16 cellular contexts compared by ENCODE assay signal in genomic region chr5:157066950-157067349, GRCh38. TPM values are rescaled to one million over a fixed set of nuclear protein-coding genes. Genes with fewer than 3 reads are reported as not detected.
DNase-seq lines count a peak whose midpoint lies in the region; ATAC-seq and TF ChIP-seq lines count a peak whose summit lies in the region.
"Had no signal": no experiment of that assay in that cellular context is flagged by ENCODE, and none has a peak within 500 bp of the region (broad histone marks: within the 10 kb centered on the region; RNA-seq: fewer than 3 reads in every experiment).

No MANE protein-coding gene starts in this region.

- H3K36me3 ChIP-seq in CD8-positive, alpha-beta memory T cell (ENCODE audit: insufficient read depth, low read length) = no peaks in the 10 kb centered on the region
- H3K36me3 ChIP-seq in hepatocyte (replicated peaks; ENCODE audit: insufficient read depth, low read depth) = no peaks in the 10 kb centered on the region
- H3K36me3 ChIP-seq: BE2C had no signal

- H3K9me3 Mint-ChIP-seq in CD8-positive, alpha-beta memory T cell = no peaks in the 10 kb centered on the region
- H3K9me3 Mint-ChIP-seq: CD8-positive, alpha-beta T cell had no signal

- no peaks in the 10 kb centered on the region for H3K4me1 Mint-ChIP-seq in CD8-positive, alpha-beta memory T cell

- 50% methylated on average over 2 of the region's 2 CpGs for WGBS in hepatocyte (ENCODE audit: low lambda C conversion rate, missing lambda C conversion rate)
- WGBS in right cardiac atrium = 50% methylated on average over 2 of the region's 2 CpGs

- no peaks in the 10 kb centered on the region for H3K9me2 ChIP-seq in hepatocyte (replicated peaks; ENCODE audit: insufficient read depth)

- peaks cover 0 to 1% (median 0%) of the 10 kb centered on the region in 3 donors for H3K36me3 Mint-ChIP-seq in CD8-positive, alpha-beta memory T cell
- H3K36me3 Mint-ChIP-seq: CD8-positive, alpha-beta T cell had no signal

- no peak for TF ChIP-seq CTCF in hepatocyte (IDR thresholded peaks at IDR 0.05; ENCODE audit: poor library complexity)

- H3K4me1 ChIP-seq in CD8-positive, alpha-beta memory T cell (ENCODE audit: insufficient read depth, low read length) = no peaks in the 10 kb centered on the region
- H3K4me1 ChIP-seq in hepatocyte (ENCODE audit: insufficient read depth) (peaks cover 21% of the 10 kb centered on the region), right cardiac atrium (ENCODE audit: control insufficient read depth, insufficient read depth, low read length) (no peaks in the 10 kb centered on the region)
- H3K4me1 ChIP-seq: BE2C had no signal

- peak overlapping the region in 6 of 8 donors; percentile 3 to 74 (median 37) for H3K27ac Mint-ChIP-seq in CD8-positive, alpha-beta memory T cell
- H3K27ac Mint-ChIP-seq: CD8-positive, alpha-beta T cell had no signal

- no peaks in the 10 kb centered on the region for H3K27me3 ChIP-seq in CD8-positive, alpha-beta memory T cell (ENCODE audit: insufficient read depth, low read length, poor library complexity, severe bottlenecking)
- H3K27me3 ChIP-seq in hepatocyte (no peaks in the 10 kb centered on the region), right cardiac atrium (ENCODE audit: control insufficient read depth, insufficient read depth) (no peaks in the 10 kb centered on the region)
- H3K27me3 ChIP-seq: BE2C had no signal

- H4K20me1 ChIP-seq in hepatocyte (ENCODE audit: insufficient read depth, poor library complexity, severe bottlenecking) = no peaks in the 10 kb centered on the region

- intact Hi-C loops in right cardiac atrium (cut with DNase I) = no loop called here

- H2AFZ ChIP-seq in hepatocyte = no peak overlapping the region

- DNase-seq in CD8-positive, alpha-beta memory T cell = no peak
- DNase-seq in DMS79 (lab: John Stamatoyannopoulos, UW) = peak; percentile 42
- DNase-seq in NCI-H524 (lab: John Stamatoyannopoulos, UW) = peak; percentile 30 to 84
- DNase-seq in hepatocyte (ENCODE audit: low spot score) = no peak
- no peak for DNase-seq in hippocampal formation (lab: John Stamatoyannopoulos, UW)
- no peak for DNase-seq in right cardiac atrium
- DNase-seq in foreskin melanocyte = no peak
- DNase-seq: BE2C; CD8-positive, alpha-beta T cell; NCI-H1092 treated with DMSO at 0.1 percent for 48 hours; NCI-H1694; NCI-H345; NCI-H748 treated with DMSO at 0.1 percent for 48 hours; SIG-M5 had no signal

- H3K27me3 Mint-ChIP-seq in CD8-positive, alpha-beta memory T cell = peaks cover 0 to 2% of the 10 kb centered on the region in 2 donors

- POLR2A ChIA-PET in CD8-positive, alpha-beta memory T cell (lab: Charles Lee) = no interaction called here

- H3K27ac ChIP-seq in CD8-positive, alpha-beta memory T cell (ENCODE audit: low read depth, low read length) = no peak overlapping the region
- H3K27ac ChIP-seq in hepatocyte (peak overlapping the region; percentile 51), right cardiac atrium (ENCODE audit: low read length) (no peak overlapping the region)
- H3K27ac ChIP-seq: KMS-11 had no signal

- CTCF ChIA-PET in CD8-positive, alpha-beta memory T cell (lab: Charles Lee) = interaction anchor here (0.7 to 1.4 kb wide), 4 partner anchors 9 to 500 kb away, joined by 3 read pairs; no protein-coding TSS in a partner anchor

- no peak overlapping the region for H3K4me3 ChIP-seq in CD8-positive, alpha-beta memory T cell (ENCODE audit: low read length)
- no peak overlapping the region for H3K4me3 ChIP-seq in hepatocyte
- no peak overlapping the region for H3K4me3 ChIP-seq in right cardiac atrium (ENCODE audit: low read length)

- H3K4me3 Mint-ChIP-seq in CD8-positive, alpha-beta memory T cell = no peak overlapping the region
- H3K4me3 Mint-ChIP-seq: CD8-positive, alpha-beta T cell had no signal

- H3K9me3 ChIP-seq in CD8-positive, alpha-beta memory T cell (ENCODE audit: low read length) = no peaks in the 10 kb centered on the region
- H3K9me3 ChIP-seq in hepatocyte (ENCODE audit: low read depth) (no peaks in the 10 kb centered on the region), right cardiac atrium (ENCODE audit: control insufficient read depth, low read length) (no peaks in the 10 kb centered on the region)
- H3K9me3 ChIP-seq: BE2C had no signal

- H3K79me2 ChIP-seq in hepatocyte = no peaks in the 10 kb centered on the region

- no peak overlapping the region for H3K4me2 ChIP-seq in hepatocyte
- H3K4me2 ChIP-seq: KMS-11 had no signal

- no peak for ATAC-seq in right cardiac atrium
- ATAC-seq: CD8-positive, alpha-beta T cell had no signal

RNA-seq across cellular contexts. Expression of gene HAVCR1, which starts 8.0 kb away (rescaled TPM):
- under 1 TPM; 0.27 to 0.61 TPM for total RNA-seq in CD8-positive, alpha-beta memory T cell
- polyA plus RNA-seq in CD8-positive, alpha-beta memory T cell = 0.91 TPM
- total RNA-seq in hepatocyte = 9.4 and 9.5 TPM in 2 replicates
- 1.7 and 2.1 TPM in 2 replicates for polyA plus RNA-seq in hepatocyte
- not detected for total RNA-seq in right cardiac atrium
- not detected for polyA plus RNA-seq in right cardiac atrium
- total RNA-seq: MCF 10A had no signal

RNA-seq across cellular contexts. Expression of gene HAVCR2, which starts 41.9 kb away (rescaled TPM):
- total RNA-seq in CD8-positive, alpha-beta memory T cell = 1 to 10 TPM; 6.3 to 6.6 TPM
- polyA plus RNA-seq in CD8-positive, alpha-beta memory T cell = 7.5 TPM
- total RNA-seq in hepatocyte = 0.84 and 1.7 TPM in 2 replicates
- 0.52 and 0.92 TPM in 2 replicates for polyA plus RNA-seq in hepatocyte
- 1 to 10 TPM; 4.7 to 5.2 (median 4.9) TPM for total RNA-seq in right cardiac atrium
- polyA plus RNA-seq in right cardiac atrium = 1.8 TPM
- total RNA-seq: MCF 10A had no signal

Comparison
In these comparisons a context has a peak if more than half of its experiments do, and no peak if none do; other contexts are left out.
1. DNase-seq: peak in DMS79 (single experiment) and NCI-H524 (2 of 2); none in CD8-positive, alpha-beta memory T cell (0 of 5), hepatocyte (single experiment), hippocampal formation (0 of 2), right cardiac atrium (0 of 3) and foreskin melanocyte (single experiment).